Comparison of ENCODE assay signal across 1 cellular context in genomic region chrX:136067946-136068345, GRCh38.
TF ChIP-seq lines count a peak whose summit lies in the region.

No MANE protein-coding gene starts in this region.

TF ChIP-seq in SK-N-SH treated with all-trans-retinoic acid at 6 μM for 48 hours, 23 proteins besides CTCF, POLR2A, EP300 and RAD21 (continued from another document):
- no peak for TF ChIP-seq PPARA (CRISPR knock-in tag; IDR thresholded peaks at IDR 0.05; ENCODE audit: borderline replicate concordance)
- no peak for TF ChIP-seq ZNF70 (CRISPR knock-in tag; IDR thresholded peaks at IDR 0.05)
- TF ChIP-seq CREB5 (CRISPR knock-in tag; IDR thresholded peaks at IDR 0.05; ENCODE audit: low read depth), result no peak
- TF ChIP-seq ARNTL (CRISPR knock-in tag; IDR thresholded peaks at IDR 0.05; ENCODE audit: borderline replicate concordance, low read depth), result no peak
- no peak for TF ChIP-seq GLIS3 (CRISPR knock-in tag; IDR thresholded peaks at IDR 0.05)
- TF ChIP-seq ESRRG (CRISPR knock-in tag; IDR thresholded peaks at IDR 0.05), result no peak
- TF ChIP-seq RARB (CRISPR knock-in tag; IDR thresholded peaks at IDR 0.05), result no peak
- TF ChIP-seq OSR1 (CRISPR knock-in tag; IDR thresholded peaks at IDR 0.05), result no peak
- TF ChIP-seq ZFP30 (CRISPR knock-in tag; IDR thresholded peaks at IDR 0.05), result no peak
TF ChIP-seq in SK-N-SH treated with all-trans-retinoic acid at 6 μM for 48 hours: peak in this region for 0.
